Comparison of ENCODE assay signal across 14 cellular contexts in the genomic region with DNA sequence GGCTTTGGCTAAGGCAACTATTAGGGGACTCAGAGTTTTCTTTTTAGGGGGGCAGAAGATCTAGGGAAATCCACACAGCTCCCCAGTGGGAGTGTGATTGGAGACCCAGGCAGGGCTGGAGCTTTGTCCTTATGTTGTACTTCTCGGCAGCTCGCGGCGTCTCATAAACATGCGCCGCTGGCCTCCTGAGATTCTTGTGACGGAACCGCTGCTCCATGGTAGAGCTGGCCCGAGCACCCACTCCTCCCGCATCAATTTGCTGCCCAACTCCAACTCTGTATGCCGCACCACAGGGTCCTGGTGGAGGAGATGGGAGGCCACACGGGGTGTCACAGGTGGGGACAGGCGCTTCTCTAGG.
DNase-seq lines count a peak whose midpoint lies in the region; ATAC-seq and TF ChIP-seq lines count a peak whose summit lies in the region.
"Had no signal": no experiment of that assay in that cellular context is flagged by ENCODE, and none has a peak within 500 bp of the region (broad histone marks: within the 10 kb centered on the region; RNA-seq: fewer than 3 reads in every experiment).

No MANE protein-coding gene starts in this region.

- H3K4me1 ChIP-seq in vagina = peaks cover 48% of the 10 kb centered on the region

- H3K27me3 Mint-ChIP-seq in activated T-cell treated with anti-CD3 and anti-CD28 coated beads, Interleukin-2, amount 50 U/mL, for 72 hours (ENCODE audit: low read depth) = no peaks in the 10 kb centered on the region
- no peaks in the 10 kb centered on the region for H3K27me3 Mint-ChIP-seq in effector memory CD8-positive, alpha-beta T cell
- H3K27me3 Mint-ChIP-seq in natural killer cell (ENCODE audit: low read depth in 2 of 2) = no peaks in the 10 kb centered on the region

- peaks cover 58% of the 10 kb centered on the region for H3K4me1 Mint-ChIP-seq in activated T-cell treated with anti-CD3 and anti-CD28 coated beads, Interleukin-2, amount 50 U/mL, for 72 hours (ENCODE audit: low read depth)
- H3K4me1 Mint-ChIP-seq in effector memory CD8-positive, alpha-beta T cell (ENCODE audit: low read depth in 2 of 2) = peaks cover 38 to 47% of the 10 kb centered on the region in 2 donors
- peaks cover 46 to 72% of the 10 kb centered on the region in 2 donors for H3K4me1 Mint-ChIP-seq in natural killer cell

- intact Hi-C loops in natural killer cell (cut with micrococcal nuclease) (no loop called here), vagina (cut with DNase I) (no loop called here)

- no peak for TF ChIP-seq CTCF in natural killer cell (IDR thresholded peaks at IDR 0.05)
- TF ChIP-seq CTCF in vagina (IDR thresholded peaks at IDR 0.05) = no peak

- H3K9me3 ChIP-seq in vagina = no peaks in the 10 kb centered on the region
- H3K9me3 ChIP-seq: left lung had no signal

- H3K4me3 Mint-ChIP-seq in activated T-cell treated with anti-CD3 and anti-CD28 coated beads, Interleukin-2, amount 50 U/mL, for 72 hours = peak overlapping the region in 1 of 2 donors; percentile 76
- no peak overlapping the region for H3K4me3 Mint-ChIP-seq in effector memory CD8-positive, alpha-beta T cell
- no peak overlapping the region for H3K4me3 Mint-ChIP-seq in natural killer cell

- no peak for DNase-seq in activated T-cell treated with anti-CD3 and anti-CD28 coated beads, Interleukin-2, amount 50 U/mL, for 72 hours
- no peak for DNase-seq in activated T-cell treated with anti-CD3 and anti-CD28 coated beads, Interleukin-2, amount 50 U/mL, for 1 hour
- no peak for DNase-seq in effector memory CD8-positive, alpha-beta T cell
- DNase-seq in natural killer cell (no peak), vagina (ENCODE audit: extremely low spot score in 2 of 2) (no peak), ureter (ENCODE audit: low spot score) (no peak), NCI-H1092 (lab: John Stamatoyannopoulos, UW) (no peak)
- DNase-seq in activated effector memory CD4-positive, alpha-beta T cell treated with Interleukin-2 at 50 U/mL for 16 hours = no peak
- DNase-seq: activated gamma-delta T cell treated with Interleukin-2 at 50 U/mL for 16 hours; DND-41; NCI-H1417 treated with DMSO at 0.1 percent for 48 hours; NCI-H524; stimulated activated CD4-positive, alpha-beta T cell treated with anti-CD3 and anti-CD28 coated beads, Interleukin-4, amount 100 ng/mL, for 24 hours had no signal

- peak overlapping the region; percentile 91 for H3K27ac Mint-ChIP-seq in activated T-cell treated with anti-CD3 and anti-CD28 coated beads, Interleukin-2, amount 50 U/mL, for 72 hours
- peak overlapping the region; percentile 51 to 93 for H3K27ac Mint-ChIP-seq in effector memory CD8-positive, alpha-beta T cell
- peak overlapping the region; percentile 42 to 79 for H3K27ac Mint-ChIP-seq in natural killer cell

- H3K36me3 Mint-ChIP-seq in activated T-cell treated with anti-CD3 and anti-CD28 coated beads, Interleukin-2, amount 50 U/mL, for 72 hours (ENCODE audit: insufficient read depth in 2 of 2) = peaks cover 9 to 17% of the 10 kb centered on the region in 2 donors
- peaks cover 2% of the 10 kb centered on the region for H3K36me3 Mint-ChIP-seq in effector memory CD8-positive, alpha-beta T cell (ENCODE audit: insufficient read depth)
- H3K36me3 Mint-ChIP-seq in natural killer cell = no peaks in the 10 kb centered on the region

- H3K27me3 ChIP-seq in vagina = no peaks in the 10 kb centered on the region
- H3K27me3 ChIP-seq: left lung had no signal

- ATAC-seq in activated T-cell treated with anti-CD3 and anti-CD28 coated beads, Interleukin-2, amount 50 U/mL, for 72 hours (replicated peaks in 1 of 2) = no peak
- no peak for ATAC-seq in effector memory CD8-positive, alpha-beta T cell (replicated peaks)
- ATAC-seq in natural killer cell = no peak
- ATAC-seq: left lung had no signal

- H3K4me3 ChIP-seq in vagina = no peak overlapping the region
- H3K4me3 ChIP-seq: left lung had no signal

- no peaks in the 10 kb centered on the region for H3K9me3 Mint-ChIP-seq in activated T-cell treated with anti-CD3 and anti-CD28 coated beads, Interleukin-2, amount 50 U/mL, for 72 hours
- no peaks in the 10 kb centered on the region for H3K9me3 Mint-ChIP-seq in effector memory CD8-positive, alpha-beta T cell
- H3K9me3 Mint-ChIP-seq in natural killer cell = no peaks in the 10 kb centered on the region

- no peaks in the 10 kb centered on the region for H3K36me3 ChIP-seq in vagina
- H3K36me3 ChIP-seq: left lung had no signal

- peak overlapping the region; percentile 38 for H3K27ac ChIP-seq in vagina

- no peak for TF ChIP-seq POLR2A in vagina (IDR thresholded peaks at IDR 0.05)
